1 cellular context compared by ENCODE assay signal in genomic region chr20:2276015-2276414, GRCh38.
A peak's percentile ranks its signal among the peaks of the same experiment; 100 is the strongest.
TF ChIP-seq lines count a peak whose summit lies in the region.

No MANE protein-coding gene starts in this region.

TF ChIP-seq in HepG2, 621 proteins besides CTCF, POLR2A, EP300 and RAD21 (continued from another document and continues in another):
- TF ChIP-seq THAP9 (CRISPR knock-in tag; IDR thresholded peaks at IDR 0.05; ENCODE audit: borderline replicate concordance) (no peak), NFYC (CRISPR knock-in tag; IDR thresholded peaks at IDR 0.05) (no peak), ZNF251 (CRISPR knock-in tag; IDR thresholded peaks at IDR 0.05) (no peak), ATF2 (CRISPR knock-in tag; IDR thresholded peaks at IDR 0.05) (0 out of 2 replicates have a peak, but pooled peaks have one; percentile 21), RERE (CRISPR knock-in tag; IDR thresholded peaks at IDR 0.05; ENCODE audit: low read depth) (0 out of 2 replicates have a peak, but pooled peaks have one; percentile 57), ZNF124 (CRISPR knock-in tag; IDR thresholded peaks at IDR 0.05) (peak; percentile 66; the same call in 1 of the 2 replicates), ATF3 (CRISPR knock-in tag; IDR thresholded peaks at IDR 0.05) (no peak), MYPOP (CRISPR knock-in tag; IDR thresholded peaks at IDR 0.05) (no peak), CHCHD3 (CRISPR knock-in tag; IDR thresholded peaks at IDR 0.05) (no peak), SMAD9 (CRISPR knock-in tag; IDR thresholded peaks at IDR 0.05) (no peak), ZNF331 (CRISPR knock-in tag; IDR thresholded peaks at IDR 0.05) (peak; percentile 63; the same call in 1 of the 2 replicates), MAZ (IDR thresholded peaks at IDR 0.05; ENCODE audit: borderline replicate concordance, low read depth, low read length) (no peak), MAZ (CRISPR knock-in tag; IDR thresholded peaks at IDR 0.05; ENCODE audit: low read depth) (no peak), ZGPAT (CRISPR knock-in tag; IDR thresholded peaks at IDR 0.05) (0 out of 2 replicates have a peak, but pooled peaks have one; percentile 36), ZNF646 (CRISPR knock-in tag; IDR thresholded peaks at IDR 0.05) (no peak), SP140L (CRISPR knock-in tag; IDR thresholded peaks at IDR 0.05; ENCODE audit: borderline replicate concordance) (0 out of 2 replicates have a peak, but pooled peaks have one; percentile 58), CEBPG (CRISPR knock-in tag; IDR thresholded peaks at IDR 0.05) (peak; percentile 97), ZNF83 (CRISPR knock-in tag; IDR thresholded peaks at IDR 0.05; ENCODE audit: borderline replicate concordance) (no peak), MLX (CRISPR knock-in tag; IDR thresholded peaks at IDR 0.05) (peak; percentile 28; the same call in 1 of the 2 replicates), ZNF430 (CRISPR knock-in tag; IDR thresholded peaks at IDR 0.05) (no peak), SATB2 (CRISPR knock-in tag; IDR thresholded peaks at IDR 0.05) (no peak), HOXA7 (CRISPR knock-in tag; IDR thresholded peaks at IDR 0.05) (no peak), XBP1 (CRISPR knock-in tag; IDR thresholded peaks at IDR 0.05) (no peak), HMGXB4 (CRISPR knock-in tag; IDR thresholded peaks at IDR 0.05; ENCODE audit: borderline replicate concordance in 1 of 2, low read depth in 1 of 2) (no peak), ZNF619 (CRISPR knock-in tag; IDR thresholded peaks at IDR 0.05) (no peak), ZNF335 (CRISPR knock-in tag; IDR thresholded peaks at IDR 0.05) (no peak), SNAPC2 (CRISPR knock-in tag; IDR thresholded peaks at IDR 0.05) (no peak), MZF1 (CRISPR knock-in tag; IDR thresholded peaks at IDR 0.05; ENCODE audit: borderline replicate concordance) (no peak), ZBTB8A (CRISPR knock-in tag; IDR thresholded peaks at IDR 0.05; ENCODE audit: borderline replicate concordance, low read depth) (no peak), REL (CRISPR knock-in tag; conservative IDR thresholded peaks at IDR 0.05) (no peak), ISL2 (CRISPR knock-in tag; IDR thresholded peaks at IDR 0.05) (peak; percentile 60; the same call in 1 of the 2 replicates), ZNF660 (CRISPR knock-in tag; IDR thresholded peaks at IDR 0.05; ENCODE audit: borderline replicate concordance, low read depth) (no peak), THAP8 (CRISPR knock-in tag; IDR thresholded peaks at IDR 0.05; ENCODE audit: borderline replicate concordance) (no peak)
